Comparison of ENCODE assay signal across 21 cellular contexts in the genomic region with DNA sequence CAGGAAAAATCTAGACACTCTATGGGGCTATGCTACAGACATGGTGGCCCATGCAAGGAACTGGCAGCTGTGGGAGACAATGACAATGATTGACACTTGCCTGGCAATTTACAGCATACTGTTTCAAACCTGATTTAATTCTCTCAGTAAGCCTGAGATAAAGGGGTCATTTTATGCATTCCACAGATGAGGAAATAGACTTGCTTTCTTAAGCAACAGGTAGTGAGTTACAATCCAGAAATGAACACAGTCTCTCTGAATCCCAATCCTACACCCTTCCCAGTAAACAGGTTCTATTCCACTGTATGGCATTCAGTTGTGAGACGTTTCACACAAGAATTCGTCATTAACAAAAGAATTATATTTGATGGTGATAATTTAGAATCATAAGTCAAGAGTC.
"Had no signal": no experiment of that assay in that cellular context is flagged by ENCODE, and none has a peak within 500 bp of the region (broad histone marks: within the 10 kb centered on the region; RNA-seq: fewer than 3 reads in every experiment).

No MANE protein-coding gene starts in this region.

- H3K27ac Mint-ChIP-seq: activated naive CD8-positive, alpha-beta T cell; stimulated activated naive B cell treated with anti-CD40 and anti-IgM and Interleukin-4, amounts not matched to agents 10 μg/mL and 1 μg/mL and 100 μg/mL, for 72 hours had no signal

- H3K36me3 Mint-ChIP-seq: stimulated activated naive B cell treated with anti-CD40 and anti-IgM and Interleukin-4, amounts not matched to agents 10 μg/mL and 1 μg/mL and 100 μg/mL, for 72 hours had no signal

- H3K27ac ChIP-seq: esophagus squamous epithelium, neutrophil, parathyroid adenoma, sigmoid colon, thoracic aorta, upper lobe of right lung, WERI-Rb-1 had no signal

- H3K4me3 ChIP-seq: esophagus squamous epithelium, sigmoid colon, spleen, thoracic aorta, upper lobe of right lung had no signal

- ATAC-seq: naive thymus-derived CD4-positive, alpha-beta T cell; stimulated activated naive B cell treated with anti-CD40 and anti-IgM and Interleukin-4, amounts not matched to agents 10 μg/mL and 1 μg/mL and 100 μg/mL, for 72 hours; upper lobe of right lung had no signal

- DNase-seq: activated CD4-positive, alpha-beta T cell treated with anti-CD3 and anti-CD28 coated beads for 1 hour; activated CD4-positive, alpha-beta T cell treated with anti-CD3 and anti-CD28 coated beads, Interleukin-2, amount 50 U/mL, for 48 hours; activated gamma-delta T cell; amniotic stem cell; central memory CD4-positive, alpha-beta T cell; cortex of kidney; effector CD8-positive, alpha-beta T cell; esophagus squamous epithelium; left cardiac atrium; mesenchymal stem cell; naive thymus-derived CD4-positive, alpha-beta T cell; sigmoid colon; spleen; stimulated activated naive B cell treated with anti-CD40 and anti-IgM and Interleukin-4, amounts not matched to agents 10 μg/mL and 1 μg/mL and 100 μg/mL, for 72 hours; upper lobe of right lung; WERI-Rb-1 had no signal

- H3K27me3 Mint-ChIP-seq: activated naive CD8-positive, alpha-beta T cell; naive thymus-derived CD4-positive, alpha-beta T cell had no signal

- H3K4me3 Mint-ChIP-seq: activated naive CD8-positive, alpha-beta T cell; stimulated activated naive B cell treated with anti-CD40 and anti-IgM and Interleukin-4, amounts not matched to agents 10 μg/mL and 1 μg/mL and 100 μg/mL, for 72 hours; T-helper 1 cell treated with Interleukin-12 subunit alpha and Interleukin-12 subunit beta and Interleukin-4 antibody, amounts not matched to agents 30 μg/mL and 1 μg/mL, for 36 hours had no signal

- H3K36me3 ChIP-seq: esophagus squamous epithelium, neutrophil, sigmoid colon, spleen, thoracic aorta, upper lobe of right lung, WERI-Rb-1 had no signal

- H3K9me3 ChIP-seq: esophagus squamous epithelium, neutrophil, sigmoid colon, spleen, thoracic aorta, upper lobe of right lung had no signal

- H3K4me1 ChIP-seq: parathyroid adenoma had no signal

- H3K27me3 ChIP-seq: esophagus squamous epithelium, neutrophil, sigmoid colon, upper lobe of right lung had no signal
